In the genomic region with DNA sequence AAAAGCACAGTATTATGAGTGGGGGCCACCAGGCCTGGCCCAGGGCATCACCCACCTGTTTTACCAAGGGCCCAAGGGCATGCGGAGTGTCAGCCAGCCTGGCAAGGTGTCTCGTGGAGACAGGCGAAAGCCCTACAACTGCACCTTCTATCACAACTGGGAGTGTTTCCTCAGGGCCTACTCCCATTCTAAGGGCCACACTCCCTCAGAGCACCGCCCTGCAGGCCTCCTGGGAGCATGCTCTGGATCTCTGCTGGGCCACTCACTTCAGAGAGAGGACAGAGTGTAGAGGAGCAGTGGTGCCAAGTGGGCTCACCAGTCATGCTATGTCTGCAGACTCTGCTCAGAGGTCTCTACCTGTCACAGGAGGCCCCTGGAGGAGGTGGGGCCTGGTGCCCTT, we compare ENCODE assay signal across 29 cellular contexts.
"Had no signal": no experiment of that assay in that cellular context is flagged by ENCODE, and none has a peak within 500 bp of the region (broad histone marks: within the 10 kb centered on the region; RNA-seq: fewer than 3 reads in every experiment).

No MANE protein-coding gene starts in this region.

- H3K4me2 ChIP-seq: neural progenitor cell, smooth muscle cell had no signal

- ATAC-seq: esophagus mucosa; gastrocnemius medialis; left lung; mucosa of descending colon; natural killer cell treated with Interleukin-12 subunit alpha and Interleukin-12 subunit beta and Interleukin-15 and Interleukin-18, amount 100 ng/mL, for 72 hours; sciatic nerve had no signal

- H3K27me3 ChIP-seq: dorsolateral prefrontal cortex, gastrocnemius medialis, left lung, neural progenitor cell, tibial nerve, upper lobe of left lung had no signal

- H3K9me3 ChIP-seq: gastrocnemius medialis, left lung, mucosa of descending colon, thoracic aorta, tibial nerve, upper lobe of left lung had no signal

- H3K79me2 ChIP-seq: parathyroid adenoma had no signal

- DNase-seq: dorsolateral prefrontal cortex; effector CD4-positive, alpha-beta T cell; foreskin fibroblast; gastrocnemius medialis; head of caudate nucleus; left lung; mesenchymal stem cell; mucosa of descending colon; naive B cell; stimulated activated CD4-positive, alpha-beta T cell treated with anti-CD3 and anti-CD28 coated beads, Interleukin-12 subunit alpha, Interleukin-12 subunit beta, amount 100 ng/mL, for 4 hours; stimulated activated CD4-positive, alpha-beta T cell treated with anti-CD3 and anti-CD28 coated beads, Interleukin-1b, Interleukin-23, amount 100 ng/mL, for 48 hours; stimulated activated CD4-positive, alpha-beta T cell treated with anti-CD3 and anti-CD28 coated beads, Interleukin-4, amount 100 ng/mL, for 1 hour; stimulated activated CD8-positive, alpha-beta memory T cell treated with anti-CD3 and anti-CD28 coated beads, Interleukin-4, amount 100 ng/mL, for 48 hours; stimulated activated naive CD4-positive, alpha-beta T cell treated with Interleukin-2 at 50 U/mL for 16 hours; upper lobe of left lung had no signal

- H3K27me3 Mint-ChIP-seq: naive B cell; natural killer cell treated with Interleukin-12 subunit alpha and Interleukin-12 subunit beta and Interleukin-15 and Interleukin-18, amount 100 ng/mL, for 72 hours; progenitor cell of endocrine pancreas had no signal

- H3K4me3 Mint-ChIP-seq: mesothelial cell of epicardium; naive B cell; natural killer cell treated with Interleukin-12 subunit alpha and Interleukin-12 subunit beta and Interleukin-15 and Interleukin-18, amount 100 ng/mL, for 72 hours; neural progenitor cell had no signal

- H3K27ac Mint-ChIP-seq: mesothelial cell of epicardium, neural progenitor cell had no signal

- H3K9me3 Mint-ChIP-seq: mesothelial cell of epicardium; naive B cell; natural killer cell treated with Interleukin-12 subunit alpha and Interleukin-12 subunit beta and Interleukin-15 and Interleukin-18, amount 100 ng/mL, for 72 hours; neural progenitor cell had no signal

- H2AFZ ChIP-seq: neural progenitor cell, parathyroid adenoma had no signal

- H3K27ac ChIP-seq: dorsolateral prefrontal cortex, epithelial cell of prostate, gastrocnemius medialis, left lung, neural progenitor cell, parathyroid adenoma, thoracic aorta, tibial nerve, upper lobe of left lung had no signal

- H3K36me3 ChIP-seq: neural progenitor cell had no signal

- FAIRE-seq: colon, keratinocyte, urothelium cell line had no signal

- H3K4me3 ChIP-seq: dorsolateral prefrontal cortex, gastrocnemius medialis, left lung, mucosa of descending colon, neural progenitor cell, smooth muscle cell, thoracic aorta, tibial nerve, upper lobe of left lung had no signal

- H3K9ac ChIP-seq: neural progenitor cell, parathyroid adenoma had no signal
